Comparison of ENCODE assay signal across 8 cellular contexts in genomic region chr4:13545394-13545808, GRCh38. TPM values are rescaled to one million over a fixed set of nuclear protein-coding genes. Genes with fewer than 3 reads are reported as not detected.
DNase-seq lines count a peak whose midpoint lies in the region; ATAC-seq and TF ChIP-seq lines count a peak whose summit lies in the region.

No MANE protein-coding gene starts in this region.

- H3K4me1 ChIP-seq in lower lobe of right lung (peaks cover 56% of the 10 kb centered on the region), thoracic aorta (ENCODE audit: control insufficient read depth in 1 of 2, low read depth in 2 of 2) (peaks cover 27 to 52% of the 10 kb centered on the region in 2 donors)

- TF ChIP-seq CTCF in lower lobe of right lung (IDR thresholded peaks at IDR 0.05) (no peak), thoracic aorta (IDR thresholded peaks at IDR 0.05) (no peak), RWPE1 (conservative IDR thresholded peaks at IDR 0.05; ENCODE audit: low read depth) (no peak)

- H3K27ac ChIP-seq in lower lobe of right lung (no peak overlapping the region), thoracic aorta (no peak overlapping the region), RWPE1 (no peak overlapping the region)

- ATAC-seq in lower lobe of right lung (no peak), thoracic aorta (ENCODE audit: insufficient number of reproducible peaks, low FRiP score, low read depth) (no peak), GM18867 (IDR thresholded peaks at IDR 0.05; ENCODE audit: unreplicated experiment) (no peak)

- peak overlapping the region; percentile 65 for H3K4me3 ChIP-seq in lower lobe of right lung
- peak overlapping the region; percentile 79 for H3K4me3 ChIP-seq in thoracic aorta

- H3K9me3 Mint-ChIP-seq in activated naive CD4-positive, alpha-beta T cell treated with anti-CD3 and anti-CD28 coated beads, Interleukin-2, amount 50 U/mL, for 24 hours, result peaks cover 6% of the 10 kb centered on the region
- peaks cover 2% of the 10 kb centered on the region for H3K9me3 Mint-ChIP-seq in activated naive CD8-positive, alpha-beta T cell treated with anti-CD3 and anti-CD28 coated beads for 36 hours

- no peak overlapping the region for H3K27ac Mint-ChIP-seq in activated naive CD4-positive, alpha-beta T cell treated with anti-CD3 and anti-CD28 coated beads, Interleukin-2, amount 50 U/mL, for 24 hours
- H3K27ac Mint-ChIP-seq in activated naive CD8-positive, alpha-beta T cell treated with anti-CD3 and anti-CD28 coated beads for 36 hours, result no peak overlapping the region

- peaks cover 100% of the 10 kb centered on the region for H3K27me3 ChIP-seq in lower lobe of right lung (ENCODE audit: low read depth)
- peaks cover 55% of the 10 kb centered on the region for H3K27me3 ChIP-seq in thoracic aorta (replicated peaks; ENCODE audit: insufficient read depth)

- intact Hi-C loops in lower lobe of right lung (cut with DNase I), result loop anchor here (10.0 kb wide), 2 partner anchors 691 to 821 kb away; no protein-coding TSS in a partner anchor

- peaks cover 49% of the 10 kb centered on the region for H3K27me3 Mint-ChIP-seq in activated naive CD4-positive, alpha-beta T cell treated with anti-CD3 and anti-CD28 coated beads, Interleukin-2, amount 50 U/mL, for 24 hours
- peaks cover 91% of the 10 kb centered on the region for H3K27me3 Mint-ChIP-seq in activated naive CD8-positive, alpha-beta T cell treated with anti-CD3 and anti-CD28 coated beads for 36 hours

- no peaks in the 10 kb centered on the region for H3K36me3 Mint-ChIP-seq in activated naive CD4-positive, alpha-beta T cell treated with anti-CD3 and anti-CD28 coated beads, Interleukin-2, amount 50 U/mL, for 24 hours
- H3K36me3 Mint-ChIP-seq in activated naive CD8-positive, alpha-beta T cell treated with anti-CD3 and anti-CD28 coated beads for 36 hours, result peaks cover 8% of the 10 kb centered on the region

- POLR2A ChIA-PET in RWPE1 (lab: Yijun Ruan, JAX; ENCODE audit: low non-redundant PET), result no interaction called here

- no peak for DNase-seq in activated naive CD4-positive, alpha-beta T cell (lab: John Stamatoyannopoulos, UW)
- DNase-seq in activated naive CD8-positive, alpha-beta T cell treated with anti-CD3 and anti-CD28 coated beads for 36 hours, result no peak
- DNase-seq in lower lobe of right lung (no peak), thoracic aorta (ENCODE audit: low spot score) (no peak), RWPE1 (ENCODE audit: low spot score) (no peak), AG08395 (ENCODE audit: low spot score) (no peak)

- peaks cover 41% of the 10 kb centered on the region for H3K4me1 Mint-ChIP-seq in activated naive CD4-positive, alpha-beta T cell treated with anti-CD3 and anti-CD28 coated beads, Interleukin-2, amount 50 U/mL, for 24 hours
- H3K4me1 Mint-ChIP-seq in activated naive CD8-positive, alpha-beta T cell treated with anti-CD3 and anti-CD28 coated beads for 36 hours, result peaks cover 35% of the 10 kb centered on the region

- H3K36me3 ChIP-seq in lower lobe of right lung (no peaks in the 10 kb centered on the region), thoracic aorta (no peaks in the 10 kb centered on the region)

- H3K4me3 Mint-ChIP-seq in activated naive CD4-positive, alpha-beta T cell treated with anti-CD3 and anti-CD28 coated beads, Interleukin-2, amount 50 U/mL, for 24 hours, result peak overlapping the region; percentile 82
- H3K4me3 Mint-ChIP-seq in activated naive CD8-positive, alpha-beta T cell treated with anti-CD3 and anti-CD28 coated beads for 36 hours, result peak overlapping the region; percentile 80

- CTCF ChIA-PET in RWPE1 (lab: Yijun Ruan, JAX), result no interaction called here

- H3K9me3 ChIP-seq in lower lobe of right lung, result no peaks in the 10 kb centered on the region
- H3K9me3 ChIP-seq in thoracic aorta, result no peaks in the 10 kb centered on the region

RNA-seq across cellular contexts. Expression of gene NKX3-2, which starts 1.1 kb away (rescaled TPM):
- total RNA-seq in activated naive CD8-positive, alpha-beta T cell treated with anti-CD3 and anti-CD28 coated beads for 36 hours, result not detected
- total RNA-seq in lower lobe of right lung (not detected), thoracic aorta (under 1 TPM in 1 of 2 donors, not detected in 1; 0.28 TPM)
